In genomic region chr12:40208707-40209106, GRCh38 we compare ENCODE assay signal across 10 cellular contexts. TPM values are rescaled to one million over a fixed set of nuclear protein-coding genes. Genes with fewer than 3 reads are reported as not detected.
A peak's percentile ranks its signal among the peaks of the same experiment; 100 is the strongest.
DNase-seq lines count a peak whose midpoint lies in the region; ATAC-seq lines count a peak whose summit lies in the region.
"Had no signal": no experiment of that assay in that cellular context is flagged by ENCODE, and none has a peak within 500 bp of the region (broad histone marks: within the 10 kb centered on the region; RNA-seq: fewer than 3 reads in every experiment).

No MANE protein-coding gene starts in this region.

- in situ Hi-C loops in KBM-7 (cut with MboI; ENCODE audit: low pct_unique_long_range_greater_than_20kb, low sequenced_read_pairs) = no loop called here

- ATAC-seq in GM18861 (IDR thresholded peaks at IDR 0.05; ENCODE audit: unreplicated experiment) (peak; percentile 88), GM21825 (IDR thresholded peaks at IDR 0.05; ENCODE audit: unreplicated experiment) (peak; percentile 95), HG03520 (IDR thresholded peaks at IDR 0.05; ENCODE audit: unreplicated experiment) (peak; percentile 94), left lobe of liver (peak; percentile 19)

- DNase-seq in left lobe of liver (ENCODE audit: low spot score) (no peak), hippocampal formation (lab: John Stamatoyannopoulos, UW) (no peak), KG1 (lab: John Stamatoyannopoulos, UW) (no peak), KBM-7 (no peak), NCI-H748 treated with DMSO at 0.1 percent for 48 hours (lab: John Stamatoyannopoulos, UW) (no peak)
- DNase-seq: activated naive CD4-positive, alpha-beta T cell; mesenchymal stem cell had no signal

RNA-seq across cellular contexts. Expression of gene LRRK2, which starts 16.1 kb away (rescaled TPM):
- 7.0 TPM for total RNA-seq in left lobe of liver

Comparison
In these comparisons a context has a peak if more than half of its experiments do, and no peak if none do; other contexts are left out.
1. ATAC-seq: peak in every context shown above with its lines; median percentile 95 in GM21825; 94 in HG03520; 88 in GM18861; 19 in left lobe of liver.